8 cellular contexts compared by ENCODE assay signal in the genomic region with DNA sequence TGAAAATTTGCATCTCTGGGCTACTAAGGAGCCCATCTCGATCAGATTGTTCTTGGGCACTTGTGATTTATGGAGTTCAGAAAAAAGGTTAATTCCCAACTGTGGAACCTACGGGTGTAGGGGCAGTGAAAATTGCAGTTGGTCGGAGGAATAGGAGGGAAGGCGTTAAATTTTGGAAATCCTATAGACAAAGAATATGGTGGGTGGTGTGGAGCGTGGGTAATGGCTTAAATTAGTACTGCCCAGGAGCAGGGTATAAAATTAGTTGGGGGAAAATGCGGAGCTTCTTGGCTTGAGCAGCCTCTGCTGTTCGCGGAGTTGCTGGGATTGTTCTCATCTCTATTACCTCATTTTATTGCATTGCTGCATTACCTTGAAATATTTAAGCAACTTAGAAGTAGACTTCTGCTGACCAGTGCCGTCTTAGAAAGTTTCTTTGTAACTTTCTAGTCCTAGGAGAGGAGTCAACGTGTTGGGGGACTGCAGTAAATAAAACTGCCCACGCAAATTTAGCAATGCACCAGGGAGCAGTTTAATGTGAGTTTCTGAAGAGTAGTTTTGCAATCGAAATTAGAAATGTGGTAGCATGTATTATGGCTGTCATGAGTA. TPM values are rescaled to one million over a fixed set of nuclear protein-coding genes. Genes with fewer than 3 reads are reported as not detected.
DNase-seq lines count a peak whose midpoint lies in the region; ATAC-seq and TF ChIP-seq lines count a peak whose summit lies in the region.

No MANE protein-coding gene starts in this region.

- no peaks in the 10 kb centered on the region for H3K9me3 Mint-ChIP-seq in CD4-positive, alpha-beta T cell
- H3K9me3 Mint-ChIP-seq in activated CD8-positive, alpha-beta T cell treated with anti-CD3 and anti-CD28 coated beads for 36 hours, result no peaks in the 10 kb centered on the region

- CTCF ChIA-PET in CD4-positive, alpha-beta T cell (lab: Charles Lee), result interaction anchor here (0.7 to 4.4 kb wide), 11 partner anchors 14 to 315 kb away, joined by 4 to 70 read pairs (median 16); no protein-coding TSS in a partner anchor
- CTCF ChIA-PET in HEK293 (lab: Yijun Ruan, JAX), result interaction anchor here (0.6 to 6.8 kb wide), 2 partner anchors 50 to 100 kb away, joined by 3 to 58 read pairs; no protein-coding TSS in a partner anchor
- CTCF ChIA-PET in activated CD8-positive, alpha-beta T cell treated with anti-CD3 and anti-CD28 coated beads for 36 hours (lab: Charles Lee), result interaction anchor here (1.7 to 15.6 kb wide), 5 partner anchors 49 to 100 kb away, joined by 5 to 301 read pairs (median 41); no protein-coding TSS in a partner anchor

- H3K9ac ChIP-seq in fibroblast of lung (ENCODE audit: insufficient read depth, low read length), result peak overlapping the region; percentile 58

- DNase-seq in CD4-positive, alpha-beta T cell, result peak in 4 of 10 experiments; percentile 11 to 36 (median 16)
- peak; percentile 48 for DNase-seq in activated CD8-positive, alpha-beta T cell treated with anti-CD3 and anti-CD28 coated beads for 36 hours
- DNase-seq in fibroblast of lung (ENCODE audit: low read depth in 2 of 2), result peak; percentile 45 to 84
- DNase-seq in osteoblast (ENCODE audit: insufficient read length, low spot score, missing footprints), result peak; percentile 86
- DNase-seq in SKM-1 treated with dmso at 0.1 percent for 144 hours (lab: John Stamatoyannopoulos, UW; ENCODE audit: unreplicated experiment), result no peak
- DNase-seq in NCI-H345 (lab: John Stamatoyannopoulos, UW), result no peak
- no peak for DNase-seq in OCI-M2 (lab: John Stamatoyannopoulos, UW; ENCODE audit: unreplicated experiment)

- H3K27me3 ChIP-seq in CD4-positive, alpha-beta T cell (ENCODE audit: control insufficient read depth, insufficient read depth, low read length), result no peaks in the 10 kb centered on the region
- H3K27me3 ChIP-seq in fibroblast of lung (ENCODE audit: control insufficient read depth, insufficient read depth, low read length) (no peaks in the 10 kb centered on the region), osteoblast (ENCODE audit: insufficient read depth, low read length) (no peaks in the 10 kb centered on the region)

- peak overlapping the region; percentile 94 for H3K4me2 ChIP-seq in fibroblast of lung (ENCODE audit: extremely low read depth, insufficient read depth, low read length)
- H3K4me2 ChIP-seq in osteoblast (ENCODE audit: insufficient read depth, low read length), result peak overlapping the region; percentile 99

- intact Hi-C loops in CD4-positive, alpha-beta T cell (cut with DNase I, micrococcal nuclease), result loop anchor here (1.0 to 5.0 kb wide), 8 partner anchors 120 to 790 kb away; a partner anchor contains a TSS
- intact Hi-C loops in activated CD8-positive, alpha-beta T cell treated with anti-CD3 and anti-CD28 coated beads for 36 hours (cut with micrococcal nuclease), result loop anchor here (1.0 to 5.0 kb wide), 4 partner anchors 101 to 310 kb away; no protein-coding TSS in a partner anchor

- peaks cover 68% of the 10 kb centered on the region for H3K4me1 Mint-ChIP-seq in CD4-positive, alpha-beta T cell (ENCODE audit: low read depth)
- peaks cover 40% of the 10 kb centered on the region for H3K4me1 Mint-ChIP-seq in activated CD8-positive, alpha-beta T cell treated with anti-CD3 and anti-CD28 coated beads for 36 hours (ENCODE audit: low read depth)

- H3K4me3 ChIP-seq in HEK293 (ENCODE audit: low read depth, low read length) (peak overlapping the region; percentile 77), fibroblast of lung (replicated peaks in 1 of 4; ENCODE audit: control extremely low read depth in 1 of 4, insufficient read depth in 1 of 4, low read depth in 3 of 4, low read length in 4 of 4) (peak overlapping the region; percentile 50 to 91 (median 86)), osteoblast (ENCODE audit: insufficient read depth, low read length) (peak overlapping the region; percentile 85)

- peaks cover 7% of the 10 kb centered on the region; the same call in 1 of the 2 replicates for H3K4me1 ChIP-seq in HEK293 (ENCODE audit: control insufficient read depth, insufficient read depth, low read length)
- H3K4me1 ChIP-seq in fibroblast of lung (ENCODE audit: control insufficient read depth, extremely low read depth, insufficient read depth, low read length), result peaks cover 6% of the 10 kb centered on the region
- peaks cover 19% of the 10 kb centered on the region for H3K4me1 ChIP-seq in osteoblast (ENCODE audit: insufficient read depth, low read length)

- H2AFZ ChIP-seq in fibroblast of lung (ENCODE audit: low read length), result peak overlapping the region; percentile 82
- H2AFZ ChIP-seq in osteoblast (ENCODE audit: low read length), result peak overlapping the region; percentile 73

- peaks cover 3% of the 10 kb centered on the region for H3K27me3 Mint-ChIP-seq in CD4-positive, alpha-beta T cell
- H3K27me3 Mint-ChIP-seq in activated CD8-positive, alpha-beta T cell treated with anti-CD3 and anti-CD28 coated beads for 36 hours, result no peaks in the 10 kb centered on the region

- no peak for TF ChIP-seq CTCF in CD4-positive, alpha-beta T cell (IDR thresholded peaks at IDR 0.05)
- no peak for TF ChIP-seq CTCF in HEK293 (tag by site-specific recombination; IDR thresholded peaks at IDR 0.05)
- TF ChIP-seq CTCF in activated CD8-positive, alpha-beta T cell treated with anti-CD3 and anti-CD28 coated beads for 36 hours (IDR thresholded peaks at IDR 0.05), result no peak
- TF ChIP-seq CTCF in fibroblast of lung (conservative IDR thresholded peaks at IDR 0.05 in 1 of 2, IDR thresholded peaks at IDR 0.05 in 1 of 2; ENCODE audit: low read depth in 1 of 2, low read length in 2 of 2), result no peak
- TF ChIP-seq CTCF in osteoblast (IDR thresholded peaks at IDR 0.05; ENCODE audit: extremely low read depth, low read depth, low read length), result no peak

- peak overlapping the region; percentile 98 for H3K4me3 Mint-ChIP-seq in CD4-positive, alpha-beta T cell
- peak overlapping the region; percentile 86 for H3K4me3 Mint-ChIP-seq in activated CD8-positive, alpha-beta T cell treated with anti-CD3 and anti-CD28 coated beads for 36 hours

- H3K9me3 ChIP-seq in CD4-positive, alpha-beta T cell (ENCODE audit: control insufficient read depth, low read length), result no peaks in the 10 kb centered on the region
- H3K9me3 ChIP-seq in HEK293 (ENCODE audit: control insufficient read depth, insufficient read depth, low read depth, low read length) (no peaks in the 10 kb centered on the region), fibroblast of lung (ENCODE audit: control insufficient read depth, insufficient read depth, low read depth, low read length) (no peaks in the 10 kb centered on the region), osteoblast (ENCODE audit: low read depth, low read length) (no peaks in the 10 kb centered on the region)

- H3K36me3 ChIP-seq in HEK293 (ENCODE audit: control insufficient read depth in 2 of 2, insufficient read depth in 1 of 2, low read length in 2 of 2), result peaks cover 0 to 14% of the 10 kb centered on the region in 2 experiments; a peak in 2 of 3 replicates
- no peaks in the 10 kb centered on the region for H3K36me3 ChIP-seq in fibroblast of lung (ENCODE audit: control insufficient read depth, insufficient read depth, low read length)
- peaks cover 9% of the 10 kb centered on the region for H3K36me3 ChIP-seq in osteoblast (ENCODE audit: insufficient read depth, low read length)

- H3K79me2 ChIP-seq in fibroblast of lung (ENCODE audit: control insufficient read depth, insufficient read depth, low read length) (no peaks in the 10 kb centered on the region), osteoblast (ENCODE audit: insufficient read depth, low read length) (no peaks in the 10 kb centered on the region)

- no peak for ATAC-seq in CD4-positive, alpha-beta T cell (ENCODE audit: poor library complexity)
- ATAC-seq in activated CD8-positive, alpha-beta T cell treated with anti-CD3 and anti-CD28 coated beads for 36 hours, result no peak

- H4K20me1 ChIP-seq in fibroblast of lung (ENCODE audit: control insufficient read depth, extremely low read depth, insufficient read depth, low read length), result no peaks in the 10 kb centered on the region
- H4K20me1 ChIP-seq in osteoblast (ENCODE audit: insufficient read depth, low read length), result peaks cover 4% of the 10 kb centered on the region

- peak overlapping the region; percentile 97 for H3K27ac Mint-ChIP-seq in CD4-positive, alpha-beta T cell
- peak overlapping the region; percentile 98 for H3K27ac Mint-ChIP-seq in activated CD8-positive, alpha-beta T cell treated with anti-CD3 and anti-CD28 coated beads for 36 hours

- peak overlapping the region; percentile 97 for H3K27ac ChIP-seq in CD4-positive, alpha-beta T cell (ENCODE audit: low read depth, low read length)
- H3K27ac ChIP-seq in HEK293 (ENCODE audit: extremely low read depth, low read depth, low read length), result peak overlapping the region; percentile 61
- no peak overlapping the region for H3K27ac ChIP-seq in fibroblast of lung (ENCODE audit: insufficient read depth, low read length)
- H3K27ac ChIP-seq in osteoblast (ENCODE audit: low read depth, low read length), result peak overlapping the region; percentile 45

- POLR2A ChIA-PET in CD4-positive, alpha-beta T cell (lab: Charles Lee), result interaction anchor here (0.7 to 7.7 kb wide), 39 partner anchors 9 to 341 kb away, joined by 3 to 113 read pairs (median 9); a partner anchor contains a TSS
- POLR2A ChIA-PET in HEK293 (lab: Yijun Ruan, JAX), result interaction anchor here (0.7 to 1.7 kb wide), 4 partner anchors 14 to 341 kb away, joined by 4 to 10 read pairs (median 6); no protein-coding TSS in a partner anchor
- POLR2A ChIA-PET in activated CD8-positive, alpha-beta T cell treated with anti-CD3 and anti-CD28 coated beads for 36 hours (lab: Charles Lee), result interaction anchor here (1.0 to 7.3 kb wide), 17 partner anchors 10 to 341 kb away, joined by 3 to 106 read pairs (median 6); no protein-coding TSS in a partner anchor

- H3K36me3 Mint-ChIP-seq in CD4-positive, alpha-beta T cell (ENCODE audit: low read depth), result peaks cover 76% of the 10 kb centered on the region
- peaks cover 53% of the 10 kb centered on the region for H3K36me3 Mint-ChIP-seq in activated CD8-positive, alpha-beta T cell treated with anti-CD3 and anti-CD28 coated beads for 36 hours (ENCODE audit: low read depth)

TF ChIP-seq in HEK293, 187 proteins besides CTCF, POLR2A, EP300 and RAD21 (continues in another document):
- TF ChIP-seq MZF1 (tag by site-specific recombination; IDR thresholded peaks at IDR 0.05; ENCODE audit: borderline replicate concordance) (peak; percentile 32; the same call in 1 of the 2 replicates), ZNF404 (tag by site-specific recombination; IDR thresholded peaks at IDR 0.05) (no peak)

RNA-seq across cellular contexts. Expression of a gene that starts 0.5 kb away (rescaled TPM):
- total RNA-seq in CD4-positive, alpha-beta T cell, result 100 to 1,000 TPM; 397 to 414 TPM
- 10 to 100 TPM; 63.9 to 66.4 TPM for total RNA-seq in activated CD8-positive, alpha-beta T cell treated with anti-CD3 and anti-CD28 coated beads for 36 hours
- total RNA-seq in fibroblast of lung (10.4 and 16.7 TPM in 2 replicates), osteoblast (25.7 and 27.1 TPM in 2 replicates)
- polyA plus RNA-seq in fibroblast of lung, result 5.9 and 6.2 TPM in 2 replicates
- polyA plus RNA-seq in fibroblast of lung (2012), result 3.7 and 3.9 TPM in 2 replicates
- polyA minus RNA-seq in fibroblast of lung (ENCODE audit: low replicate concordance), result 7.7 and 16.9 TPM in 2 replicates

Comparison
In these comparisons a context has a peak if more than half of its experiments do, and no peak if none do; other contexts are left out.
1. DNase-seq: peak in activated CD8-positive, alpha-beta T cell treated with anti-CD3 and anti-CD28 coated beads for 36 hours (single experiment), fibroblast of lung (2 of 2) and osteoblast (single experiment); none in SKM-1 treated with dmso at 0.1 percent for 144 hours (single experiment), NCI-H345 (single experiment) and OCI-M2 (single experiment).
2. RNA of a gene that starts 0.5 kb away (total RNA-seq): 397 to 414 TPM in CD4-positive, alpha-beta T cell; 63.9 to 66.4 TPM in activated CD8-positive, alpha-beta T cell treated with anti-CD3 and anti-CD28 coated beads for 36 hours, 25.7 to 27.1 TPM in osteoblast and 10.4 to 16.7 TPM in fibroblast of lung; every median in the first group is over 4 times any median in the second.
3. Peak in every context shown above with its lines, with median percentiles within 50 percentile points of each other: H3K4me3 ChIP-seq.